ENCODE assay signal across 8 cellular contexts in the genomic region with DNA sequence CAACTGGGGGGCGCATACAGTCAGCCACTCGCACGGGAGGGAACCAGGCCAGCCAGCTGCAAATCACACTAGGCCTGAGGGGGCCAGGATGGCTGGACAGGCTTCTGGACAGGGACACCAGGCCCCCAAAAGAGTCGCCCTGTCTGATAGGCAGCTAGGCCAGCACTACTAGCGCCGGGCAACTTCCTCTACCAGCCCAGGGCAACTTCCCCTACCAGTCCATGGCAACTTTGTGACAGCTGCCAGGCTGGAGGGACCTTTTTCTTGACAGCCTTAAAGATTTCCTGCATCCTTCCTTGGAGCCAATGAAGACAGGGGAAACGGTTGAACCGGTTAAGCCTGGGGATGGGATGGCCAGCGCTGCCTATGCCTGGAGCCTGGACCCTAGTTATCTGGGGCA. TPM values are rescaled to one million over a fixed set of nuclear protein-coding genes. Genes with fewer than 3 reads are reported as not detected.
A peak's percentile ranks its signal among the peaks of the same experiment; 100 is the strongest.
DNase-seq lines count a peak whose midpoint lies in the region; ATAC-seq, FAIRE-seq and TF ChIP-seq lines count a peak whose summit lies in the region.
"Had no signal": no experiment of that assay in that cellular context is flagged by ENCODE, and none has a peak within 500 bp of the region (broad histone marks: within the 10 kb centered on the region; RNA-seq: fewer than 3 reads in every experiment).

No MANE protein-coding gene starts in this region.

- BruUV-seq in Calu3 (replicated peaks; lab: Mats Ljungman, UMichigan): no TSS peak

- H4K20me1 ChIP-seq in keratinocyte (ENCODE audit: control insufficient read depth, extremely low read depth, insufficient read depth, low read length): peaks cover 22% of the 10 kb centered on the region

- dilution Hi-C loops in keratinocyte (cut with MboI; ENCODE audit: extremely low pct_ligation_motif_present, low sequenced_read_pairs): no loop called here

- peak; percentile 46 for DNase-seq in activated CD4-positive, alpha-beta memory T cell treated with anti-CD3 and anti-CD28 coated beads for 36 hours
- no peak for DNase-seq in keratinocyte (ENCODE audit: low read depth, low spot score)
- DNase-seq in substantia nigra (lab: John Stamatoyannopoulos, UW): peak in 5 of 49 donors; percentile 24 to 42 (median 30)
- no peak for DNase-seq in Ammon's horn (ENCODE audit: low spot score)
- no peak for DNase-seq in Calu3
- DNase-seq: NCI-H69 had no signal

- intact Hi-C loops in activated CD4-positive, alpha-beta memory T cell treated with anti-CD3 and anti-CD28 coated beads for 36 hours (cut with micrococcal nuclease): loop anchor here (1.0 to 10.0 kb wide), 3 partner anchors 49 to 533 kb away; a partner anchor contains a TSS
- intact Hi-C loops in Calu3 (cut with micrococcal nuclease; ENCODE audit: unreplicated experiment): loop anchor here (10.0 kb wide), 1 partner anchor 47 kb away; a partner anchor contains a TSS

- peaks cover 34% of the 10 kb centered on the region for H3K36me3 Mint-ChIP-seq in activated CD4-positive, alpha-beta memory T cell treated with anti-CD3 and anti-CD28 coated beads for 36 hours
- H3K36me3 Mint-ChIP-seq in Calu3 (ENCODE audit: insufficient read depth, unreplicated experiment): peaks cover under 1% of the 10 kb centered on the region

- H3K4me2 ChIP-seq in keratinocyte (ENCODE audit: control insufficient read depth, extremely low read depth, insufficient read depth, low read depth, low read length): peak overlapping the region; percentile 91

- H3K9me3 Mint-ChIP-seq in activated CD4-positive, alpha-beta memory T cell treated with anti-CD3 and anti-CD28 coated beads for 36 hours: no peaks in the 10 kb centered on the region
- no peaks in the 10 kb centered on the region for H3K9me3 Mint-ChIP-seq in Calu3 (ENCODE audit: low read depth, unreplicated experiment)

- H3K9me1 ChIP-seq in keratinocyte (ENCODE audit: control insufficient read depth, extremely low read depth, insufficient read depth, low read length): peaks cover 2% of the 10 kb centered on the region

- H3K4me1 ChIP-seq in HUES48 (ENCODE audit: control insufficient read depth, insufficient read depth, low read length): peaks cover 39% of the 10 kb centered on the region
- peaks cover 77% of the 10 kb centered on the region for H3K4me1 ChIP-seq in keratinocyte (ENCODE audit: control insufficient read depth, extremely low read depth, insufficient read depth, low read length)

- peak overlapping the region; percentile 98 for H3K27ac Mint-ChIP-seq in activated CD4-positive, alpha-beta memory T cell treated with anti-CD3 and anti-CD28 coated beads for 36 hours
- H3K27ac Mint-ChIP-seq in Calu3 (ENCODE audit: unreplicated experiment): no peak overlapping the region

- peak overlapping the region; percentile 80 for H3K4me3 Mint-ChIP-seq in activated CD4-positive, alpha-beta memory T cell treated with anti-CD3 and anti-CD28 coated beads for 36 hours
- no peak overlapping the region for H3K4me3 Mint-ChIP-seq in Calu3 (ENCODE audit: low read depth, unreplicated experiment)

- no peaks in the 10 kb centered on the region for H3K27me3 Mint-ChIP-seq in activated CD4-positive, alpha-beta memory T cell treated with anti-CD3 and anti-CD28 coated beads for 36 hours
- H3K27me3 Mint-ChIP-seq in Calu3 (ENCODE audit: unreplicated experiment): no peaks in the 10 kb centered on the region

- CTCF ChIA-PET in activated CD4-positive, alpha-beta memory T cell treated with anti-CD3 and anti-CD28 coated beads for 36 hours (lab: Charles Lee): interaction anchor here (1.0 to 4.8 kb wide), 10 partner anchors 11 to 96 kb away, joined by 3 to 60 read pairs (median 4); a partner anchor contains a TSS
- CTCF ChIA-PET in Calu3 (lab: Charles Lee): no interaction called here

- H3K9me3 ChIP-seq in HUES48 (ENCODE audit: control insufficient read depth, insufficient read depth, low read length) (no peaks in the 10 kb centered on the region), keratinocyte (ENCODE audit: control insufficient read depth, low read depth, low read length) (no peaks in the 10 kb centered on the region)

- TF ChIP-seq CTCF in keratinocyte (optimal IDR thresholded peaks at IDR 0.05 in 1 of 3, IDR thresholded peaks at IDR 0.05 in 1 of 3, conservative IDR thresholded peaks at IDR 0.05 in 1 of 3; ENCODE audit: extremely low read depth in 1 of 3, insufficient read depth in 2 of 3, low read length in 3 of 3) (no peak), Calu3 (IDR thresholded peaks at IDR 0.05; ENCODE audit: unreplicated experiment) (no peak)

- no peak overlapping the region for H2AFZ ChIP-seq in keratinocyte (ENCODE audit: control insufficient read depth, low read length)

- peak overlapping the region; percentile 5 for H3K27ac ChIP-seq in HUES48 (ENCODE audit: low read depth, low read length)
- peak overlapping the region; percentile 81 for H3K27ac ChIP-seq in keratinocyte (ENCODE audit: control insufficient read depth, insufficient read depth, low read length)
- peak overlapping the region; percentile 72 for H3K27ac ChIP-seq in substantia nigra (ENCODE audit: low read depth, low read length, poor library complexity, severe bottlenecking)

- H3K27me3 ChIP-seq in HUES48 (ENCODE audit: control insufficient read depth, insufficient read depth, low read length) (peaks cover 17% of the 10 kb centered on the region), keratinocyte (ENCODE audit: control insufficient read depth, extremely low read depth, insufficient read depth, low read length) (no peaks in the 10 kb centered on the region)

- H3K36me3 ChIP-seq in HUES48 (ENCODE audit: control insufficient read depth, insufficient read depth, low read length) (no peaks in the 10 kb centered on the region), keratinocyte (ENCODE audit: control insufficient read depth in 2 of 2, extremely low read depth in 1 of 2, insufficient read depth in 2 of 2, low read length in 2 of 2) (peaks cover 2 to 32% of the 10 kb centered on the region in 2 experiments)

- H3K4me3 ChIP-seq in HUES48 (ENCODE audit: low read depth, low read length) (no peak overlapping the region), keratinocyte (ENCODE audit: control insufficient read depth in 2 of 3, extremely low read depth in 1 of 3, insufficient read depth in 2 of 3, low read depth in 1 of 3, low read length in 3 of 3) (peak overlapping the region in 2 of 3 experiments; percentile 63 to 93)

- POLR2A ChIA-PET in activated CD4-positive, alpha-beta memory T cell treated with anti-CD3 and anti-CD28 coated beads for 36 hours (lab: Charles Lee): interaction anchor here (0.6 to 9.3 kb wide), 9 partner anchors 14 to 301 kb away, joined by 3 to 225 read pairs (median 4); a partner anchor contains a TSS

- peaks cover 79% of the 10 kb centered on the region for H3K4me1 Mint-ChIP-seq in activated CD4-positive, alpha-beta memory T cell treated with anti-CD3 and anti-CD28 coated beads for 36 hours (ENCODE audit: low read depth)
- peaks cover 9% of the 10 kb centered on the region for H3K4me1 Mint-ChIP-seq in Calu3 (ENCODE audit: low read depth, unreplicated experiment)

- ATAC-seq in GM18519 (IDR thresholded peaks at IDR 0.05; ENCODE audit: low FRiP score, unreplicated experiment): no peak

- H3K9ac ChIP-seq in HUES48 (ENCODE audit: low read depth, low read length): no peak overlapping the region
- H3K9ac ChIP-seq in keratinocyte (ENCODE audit: control insufficient read depth, extremely low read depth, insufficient read depth, low read length): peak overlapping the region; percentile 78

- H3K79me2 ChIP-seq in keratinocyte (ENCODE audit: control insufficient read depth, insufficient read depth, low read length): peaks cover 100% of the 10 kb centered on the region

- FAIRE-seq in keratinocyte (lab: Jason Lieb, UNC): no peak

RNA-seq across cellular contexts. Expression of a gene that starts 5.1 kb away (rescaled TPM):
- total RNA-seq in activated CD4-positive, alpha-beta memory T cell treated with anti-CD3 and anti-CD28 coated beads for 36 hours: 10 to 100 TPM; 40.4 to 42.0 TPM
- polyA plus RNA-seq in keratinocyte: 55.0 to 61.5 TPM (median 57.9 TPM) in 3 replicates
- 124 TPM for polyA plus RNA-seq in keratinocyte (2011; ENCODE audit: low read depth)
- 43.0 and 79.6 TPM in 2 replicates for polyA plus RNA-seq in keratinocyte (2011; cell fraction: cytosol; rRNA removed)
- polyA plus RNA-seq in keratinocyte (2011; cell fraction: nucleus; rRNA removed): 145 and 193 TPM in 2 replicates
- polyA plus RNA-seq in keratinocyte (2012; ENCODE audit: low replicate concordance): 72.9 and 75.0 TPM in 2 replicates
- polyA minus RNA-seq in keratinocyte: 106 to 194 TPM (median 118 TPM) in 3 replicates
- polyA minus RNA-seq in keratinocyte (2011; cell fraction: cytosol; rRNA and poly(A)+ RNA removed): 127 TPM
- polyA minus RNA-seq in keratinocyte (2011; cell fraction: nucleus; rRNA and poly(A)+ RNA removed): 82.3 and 144 TPM in 2 replicates
- total RNA-seq in Calu3 (2022): 6.6 and 13.0 TPM in 2 replicates

RNA-seq across cellular contexts. Expression of a gene that starts 49.1 kb away (rescaled TPM):
- total RNA-seq in activated CD4-positive, alpha-beta memory T cell treated with anti-CD3 and anti-CD28 coated beads for 36 hours: 1 to 10 TPM; 7.2 to 7.3 TPM
- 38.7 to 91.9 TPM (median 52.7 TPM) in 3 replicates for polyA plus RNA-seq in keratinocyte
- polyA plus RNA-seq in keratinocyte (2011; ENCODE audit: low read depth): 23.4 TPM
- 32.0 and 62.6 TPM in 2 replicates for polyA plus RNA-seq in keratinocyte (2011; cell fraction: cytosol; rRNA removed)
- polyA plus RNA-seq in keratinocyte (2011; cell fraction: nucleus; rRNA removed): 62.5 and 83.1 TPM in 2 replicates
- polyA plus RNA-seq in keratinocyte (2012; ENCODE audit: low replicate concordance): 44.0 and 48.3 TPM in 2 replicates
- 48.6 to 89.0 TPM (median 74.9 TPM) in 3 replicates for polyA minus RNA-seq in keratinocyte
- 91.9 TPM for polyA minus RNA-seq in keratinocyte (2011; cell fraction: cytosol; rRNA and poly(A)+ RNA removed)
- 65.3 and 76.2 TPM in 2 replicates for polyA minus RNA-seq in keratinocyte (2011; cell fraction: nucleus; rRNA and poly(A)+ RNA removed)
- total RNA-seq in Calu3 (2022): 10.1 and 10.7 TPM in 2 replicates

Comparison
In these comparisons a context has a peak if more than half of its experiments do, and no peak if none do; other contexts are left out.
1. H3K27ac ChIP-seq: peak in every context shown above with its lines; median percentile 81 in keratinocyte; 72 in substantia nigra; 5 in HUES48.